23 cellular contexts compared by ENCODE assay signal in genomic region chr13:102090532-102090931, GRCh38.
"Had no signal": no experiment of that assay in that cellular context is flagged by ENCODE, and none has a peak within 500 bp of the region (broad histone marks: within the 10 kb centered on the region; RNA-seq: fewer than 3 reads in every experiment).

No MANE protein-coding gene starts in this region.

- H3K27ac Mint-ChIP-seq: dendritic cell treated with granulocyte-macrophage colony-stimulating factor and Interleukin-4, amounts not matched to agents 40 ng/mL and 50 ng/mL, for 4 days; memory B cell; natural killer cell; stimulated activated effector memory CD8-positive, alpha-beta T cell treated with anti-CD3 and anti-CD28 coated beads, Interleukin-12 subunit alpha, Interleukin-12 subunit beta, amount 100 ng/mL, for 72 hours; type B pancreatic cell had no signal

- H3K36me3 Mint-ChIP-seq: memory B cell; natural killer cell; stimulated activated effector memory CD8-positive, alpha-beta T cell treated with anti-CD3 and anti-CD28 coated beads, Interleukin-12 subunit alpha, Interleukin-12 subunit beta, amount 100 ng/mL, for 72 hours; type B pancreatic cell had no signal

- H3K36me3 ChIP-seq: colonic mucosa, esophagus squamous epithelium, ovary, stomach, tibial artery had no signal

- H3K4me1 Mint-ChIP-seq: memory B cell; natural killer cell; stimulated activated effector memory CD8-positive, alpha-beta T cell treated with anti-CD3 and anti-CD28 coated beads, Interleukin-12 subunit alpha, Interleukin-12 subunit beta, amount 100 ng/mL, for 72 hours had no signal

- H3K27ac ChIP-seq: colonic mucosa, esophagus squamous epithelium, hepatocyte, ovary, stomach, testis, tibial artery had no signal

- H3K9me3 Mint-ChIP-seq: dendritic cell treated with granulocyte-macrophage colony-stimulating factor and Interleukin-4, amounts not matched to agents 40 ng/mL and 50 ng/mL, for 4 days; stimulated activated effector memory CD8-positive, alpha-beta T cell treated with anti-CD3 and anti-CD28 coated beads, Interleukin-12 subunit alpha, Interleukin-12 subunit beta, amount 100 ng/mL, for 72 hours; type B pancreatic cell had no signal

- H3K4me3 Mint-ChIP-seq: dendritic cell treated with granulocyte-macrophage colony-stimulating factor and Interleukin-4, amounts not matched to agents 40 ng/mL and 50 ng/mL, for 4 days; memory B cell; natural killer cell; stimulated activated effector memory CD8-positive, alpha-beta T cell treated with anti-CD3 and anti-CD28 coated beads, Interleukin-12 subunit alpha, Interleukin-12 subunit beta, amount 100 ng/mL, for 72 hours; type B pancreatic cell had no signal

- H3K27me3 ChIP-seq: colonic mucosa, esophagus squamous epithelium, hepatocyte, ovary, stomach, testis, tibial artery had no signal

- H3K9me3 ChIP-seq: colonic mucosa, esophagus squamous epithelium, ovary, stomach, testis, tibial artery had no signal

- H3K4me3 ChIP-seq: colonic mucosa, esophagus squamous epithelium, hepatocyte, lung, ovary, stomach, testis, tibial artery had no signal

- DNase-seq: colonic mucosa; effector memory CD4-positive, alpha-beta T cell; esophagus squamous epithelium; foreskin melanocyte; left colon; natural killer cell; occipital lobe; ovary; posterior cingulate gyrus; retina; stimulated activated CD4-positive, alpha-beta T cell treated with anti-CD3 and anti-CD28 coated beads, Interleukin-2, amount 100 ng/mL, for 24 hours; stimulated activated CD4-positive, alpha-beta T cell treated with anti-CD3 and anti-CD28 coated beads, Interleukin-4, amount 100 ng/mL, for 24 hours; stimulated activated naive CD4-positive, alpha-beta T cell treated with Interleukin-2 at 50 U/mL for 16 hours; stomach; testis; tibial artery had no signal

- ATAC-seq: left colon; natural killer cell; sciatic nerve; stimulated activated effector memory CD8-positive, alpha-beta T cell treated with anti-CD3 and anti-CD28 coated beads, Interleukin-12 subunit alpha, Interleukin-12 subunit beta, amount 100 ng/mL, for 72 hours had no signal

- H3K27me3 Mint-ChIP-seq: dendritic cell treated with granulocyte-macrophage colony-stimulating factor and Interleukin-4, amounts not matched to agents 40 ng/mL and 50 ng/mL, for 4 days; memory B cell had no signal

- H3K4me1 ChIP-seq: colonic mucosa, esophagus squamous epithelium, stomach, testis, tibial artery had no signal
